ENCODE assay signal across 9 cellular contexts in the genomic region with DNA sequence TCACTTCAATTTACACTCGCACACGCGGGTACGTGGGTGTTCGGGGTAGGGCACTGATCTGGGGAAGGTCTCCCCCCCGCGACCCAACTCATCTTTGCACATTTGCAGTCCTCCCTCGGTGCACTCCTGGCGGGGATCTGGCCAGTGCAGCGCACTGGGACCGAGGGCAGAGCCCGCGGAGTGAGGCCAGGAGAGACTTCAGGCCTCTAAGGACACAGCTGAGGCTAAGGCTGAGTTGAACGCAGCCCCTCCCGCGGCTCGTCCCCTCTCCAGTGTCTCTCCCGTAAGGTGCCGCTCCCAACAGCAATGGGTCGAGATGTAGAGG. TPM values are rescaled to one million over a fixed set of nuclear protein-coding genes. Genes with fewer than 3 reads are reported as not detected.
DNase-seq lines count a peak whose midpoint lies in the region; ATAC-seq and TF ChIP-seq lines count a peak whose summit lies in the region.
"Had no signal": no experiment of that assay in that cellular context is flagged by ENCODE, and none has a peak within 500 bp of the region (broad histone marks: within the 10 kb centered on the region; RNA-seq: fewer than 3 reads in every experiment).

No MANE protein-coding gene starts in this region.

- no peak for ATAC-seq in HG03520 (IDR thresholded peaks at IDR 0.05; ENCODE audit: unreplicated experiment)
- ATAC-seq in left colon: no peak

- peak in 1 of 5 donors; percentile 4 for DNase-seq in CD4-positive, alpha-beta memory T cell
- DNase-seq in adipocyte (ENCODE audit: low read depth): peak; percentile 5
- no peak for DNase-seq in iPS DF 6.9 (ENCODE audit: low read depth, low spot score)
- DNase-seq in progenitor cell of endocrine pancreas (ENCODE audit: low spot score, unreplicated experiment): no peak
- no peak for DNase-seq in RKO (ENCODE audit: low spot score)
- no peak for DNase-seq in NCI-H774 (lab: John Stamatoyannopoulos, UW)
- no peak for DNase-seq in left colon
- DNase-seq: NCI-H146 had no signal

- H3K4me3 ChIP-seq in CD4-positive, alpha-beta memory T cell (ENCODE audit: low read length in 2 of 2): no peak overlapping the region
- H3K4me3 ChIP-seq in adipocyte (ENCODE audit: low read length) (peak overlapping the region; percentile 82), iPS DF 6.9 (ENCODE audit: low read length) (peak overlapping the region; percentile 19; the same call in 1 of the 2 replicates)

- peaks cover 6 to 16% (median 9%) of the 10 kb centered on the region in 4 donors for H3K4me1 Mint-ChIP-seq in CD4-positive, alpha-beta memory T cell
- peaks cover 1% of the 10 kb centered on the region for H3K4me1 Mint-ChIP-seq in progenitor cell of endocrine pancreas (ENCODE audit: low read depth)

- no peaks in the 10 kb centered on the region for H3K36me3 Mint-ChIP-seq in CD4-positive, alpha-beta memory T cell
- no peaks in the 10 kb centered on the region for H3K36me3 Mint-ChIP-seq in progenitor cell of endocrine pancreas (ENCODE audit: insufficient read depth)

- H3K27ac ChIP-seq in CD4-positive, alpha-beta memory T cell (ENCODE audit: low read depth, low read length): no peak overlapping the region
- no peak overlapping the region for H3K27ac ChIP-seq in iPS DF 6.9 (ENCODE audit: low read length)

- CTCF ChIA-PET in CD4-positive, alpha-beta memory T cell (lab: Charles Lee; ENCODE audit: partially characterized antibody): no interaction called here

- H3K9ac ChIP-seq in adipocyte (ENCODE audit: low read length): no peak overlapping the region

- no peaks in the 10 kb centered on the region for H3K9me3 ChIP-seq in CD4-positive, alpha-beta memory T cell (ENCODE audit: control insufficient read depth in 1 of 2, low read length in 2 of 2)
- no peaks in the 10 kb centered on the region for H3K9me3 ChIP-seq in adipocyte (ENCODE audit: control insufficient read depth, low read length)
- H3K9me3 ChIP-seq in iPS DF 6.9 (ENCODE audit: control insufficient read depth, insufficient read depth, low read length): no peaks in the 10 kb centered on the region

- peaks cover 0 to 3% (median 0%) of the 10 kb centered on the region in 8 donors for H3K9me3 Mint-ChIP-seq in CD4-positive, alpha-beta memory T cell
- no peaks in the 10 kb centered on the region for H3K9me3 Mint-ChIP-seq in progenitor cell of endocrine pancreas (ENCODE audit: low read depth)

- H3K4me1 ChIP-seq in CD4-positive, alpha-beta memory T cell (ENCODE audit: insufficient read depth, low read length): peaks cover 7% of the 10 kb centered on the region
- peaks cover 10% of the 10 kb centered on the region for H3K4me1 ChIP-seq in adipocyte (ENCODE audit: control insufficient read depth, insufficient read depth, low read length)
- no peaks in the 10 kb centered on the region; the same call in 1 of the 2 replicates for H3K4me1 ChIP-seq in iPS DF 6.9 (ENCODE audit: control insufficient read depth, insufficient read depth, low read length)

- TF ChIP-seq CTCF in progenitor cell of endocrine pancreas (IDR thresholded peaks at IDR 0.05; ENCODE audit: unreplicated experiment): no peak

- POLR2A ChIA-PET in CD4-positive, alpha-beta memory T cell (lab: Charles Lee; ENCODE audit: partially characterized antibody): no interaction called here

- peak overlapping the region in 4 of 7 donors; percentile 28 to 68 (median 38) for H3K27ac Mint-ChIP-seq in CD4-positive, alpha-beta memory T cell
- no peak overlapping the region for H3K27ac Mint-ChIP-seq in progenitor cell of endocrine pancreas

- WGBS in iPS DF 6.9 (ENCODE audit: insufficient coverage, insufficient read length): no CpG with 5 or more reads among the region's 20 CpGs

- H3K27me3 Mint-ChIP-seq in CD4-positive, alpha-beta memory T cell: peaks cover 8 to 11% of the 10 kb centered on the region in 2 donors
- peaks cover 83% of the 10 kb centered on the region for H3K27me3 Mint-ChIP-seq in progenitor cell of endocrine pancreas

- no peaks in the 10 kb centered on the region for H3K36me3 ChIP-seq in CD4-positive, alpha-beta memory T cell (ENCODE audit: insufficient read depth, low read length)
- H3K36me3 ChIP-seq in adipocyte (ENCODE audit: control insufficient read depth, insufficient read depth, low read length, severe bottlenecking) (no peaks in the 10 kb centered on the region), iPS DF 6.9 (ENCODE audit: control insufficient read depth, insufficient read depth, low read length) (no peaks in the 10 kb centered on the region)

- intact Hi-C loops in CD4-positive, alpha-beta memory T cell (cut with micrococcal nuclease): loop anchor here (5.0 kb wide), 1 partner anchor 105 kb away; no protein-coding TSS in a partner anchor
- intact Hi-C loops in left colon (cut with DNase I, micrococcal nuclease): no loop called here

- H3K4me3 Mint-ChIP-seq in CD4-positive, alpha-beta memory T cell: peak overlapping the region; percentile 61 to 80 (median 72)
- peak overlapping the region; percentile 59 for H3K4me3 Mint-ChIP-seq in progenitor cell of endocrine pancreas (ENCODE audit: low read depth)

- H3K27me3 ChIP-seq in CD4-positive, alpha-beta memory T cell (ENCODE audit: insufficient read depth, low read length): no peaks in the 10 kb centered on the region
- no peaks in the 10 kb centered on the region for H3K27me3 ChIP-seq in adipocyte (replicated peaks; ENCODE audit: control insufficient read depth, insufficient read depth, low read length)
- H3K27me3 ChIP-seq in iPS DF 6.9 (ENCODE audit: control insufficient read depth, insufficient read depth, low read length): peaks cover 7% of the 10 kb centered on the region; the same call in 1 of the 2 replicates

RNA-seq across cellular contexts. Expression of a gene that starts 0.9 kb away (rescaled TPM):
- total RNA-seq in CD4-positive, alpha-beta memory T cell: not detected
- not detected for polyA plus RNA-seq in CD4-positive, alpha-beta memory T cell
- total RNA-seq in progenitor cell of endocrine pancreas (0.60 and 1.1 TPM in 2 replicates), left colon (1 to 10 TPM; 2.3 to 3.5 TPM)

Comparison
In these comparisons a context has a peak if more than half of its experiments do, and no peak if none do; other contexts are left out.
1. H3K4me3 ChIP-seq: peak in adipocyte (single experiment) and iPS DF 6.9 (single experiment); none in CD4-positive, alpha-beta memory T cell (0 of 2).